20 cellular contexts compared by ENCODE assay signal in genomic region chr2:5367321-5367720, GRCh38.
DNase-seq lines count a peak whose midpoint lies in the region; ATAC-seq and TF ChIP-seq lines count a peak whose summit lies in the region.
"Had no signal": no experiment of that assay in that cellular context is flagged by ENCODE, and none has a peak within 500 bp of the region (broad histone marks: within the 10 kb centered on the region; RNA-seq: fewer than 3 reads in every experiment).

No MANE protein-coding gene starts in this region.

- no peaks in the 10 kb centered on the region for H3K9me3 Mint-ChIP-seq in neural crest cell

- H3K4me3 Mint-ChIP-seq in neural crest cell = peak overlapping the region; percentile 21
- H3K4me3 Mint-ChIP-seq: CD14-positive monocyte; CD4-positive, alpha-beta T cell had no signal

- no peaks in the 10 kb centered on the region for H3K36me3 Mint-ChIP-seq in neural crest cell (ENCODE audit: low read depth)
- H3K36me3 Mint-ChIP-seq: CD14-positive monocyte had no signal

- no peaks in the 10 kb centered on the region for H3K27me3 Mint-ChIP-seq in neural crest cell (ENCODE audit: low read depth)
- H3K27me3 Mint-ChIP-seq: CD4-positive, alpha-beta T cell had no signal

- peaks cover 19% of the 10 kb centered on the region for H3K4me1 Mint-ChIP-seq in neural crest cell
- H3K4me1 Mint-ChIP-seq: CD14-positive monocyte had no signal

- DNase-seq in ELF-1 (ENCODE audit: low read depth, low spot score) = peak; percentile 59
- peak; percentile 15 for DNase-seq in iPS-NIHi11 (ENCODE audit: low spot score)
- no peak for DNase-seq in neural crest cell (ENCODE audit: low read depth, low spot score)
- no peak for DNase-seq in GM13977 (ENCODE audit: low spot score)
- no peak for DNase-seq in GM10266 (ENCODE audit: extremely low spot score)
- DNase-seq: ACHN; AML-193; BE2C; Calu3; CD4-positive, alpha-beta T cell; COR-L47; DMS53; DMS79 treated with DMSO at 0.1 percent for 48 hours; GM23248; H7; HCEC 1CT had no signal

- in situ Hi-C loops in GM13977 (cut with MboI; ENCODE audit: low pct_unique_long_range_greater_than_20kb, low sequenced_read_pairs, unreplicated experiment) = no loop called here

- no peak for ATAC-seq in GM19351 (IDR thresholded peaks at IDR 0.05; ENCODE audit: unreplicated experiment)
- ATAC-seq: A549, GM12878 had no signal

- H3K27ac Mint-ChIP-seq in neural crest cell (ENCODE audit: unreplicated experiment) = no peak overlapping the region
- H3K27ac Mint-ChIP-seq: CD4-positive, alpha-beta T cell had no signal

- TF ChIP-seq CTCF in neural crest cell (conservative IDR thresholded peaks at IDR 0.05) (no peak), GM13977 (IDR thresholded peaks at IDR 0.05; ENCODE audit: extremely low read depth, insufficient read depth, missing control alignments) (no peak), GM10266 (IDR thresholded peaks at IDR 0.05; ENCODE audit: control insufficient read depth, insufficient read depth, low read depth, missing control alignments) (no peak)

Comparison
In these comparisons a context has a peak if more than half of its experiments do, and no peak if none do; other contexts are left out.
1. DNase-seq: peak in ELF-1 (single experiment) and iPS-NIHi11 (single experiment); none in neural crest cell (single experiment), GM13977 (single experiment) and GM10266 (single experiment).